Comparison of ENCODE assay signal across 1 cellular context in the genomic region with DNA sequence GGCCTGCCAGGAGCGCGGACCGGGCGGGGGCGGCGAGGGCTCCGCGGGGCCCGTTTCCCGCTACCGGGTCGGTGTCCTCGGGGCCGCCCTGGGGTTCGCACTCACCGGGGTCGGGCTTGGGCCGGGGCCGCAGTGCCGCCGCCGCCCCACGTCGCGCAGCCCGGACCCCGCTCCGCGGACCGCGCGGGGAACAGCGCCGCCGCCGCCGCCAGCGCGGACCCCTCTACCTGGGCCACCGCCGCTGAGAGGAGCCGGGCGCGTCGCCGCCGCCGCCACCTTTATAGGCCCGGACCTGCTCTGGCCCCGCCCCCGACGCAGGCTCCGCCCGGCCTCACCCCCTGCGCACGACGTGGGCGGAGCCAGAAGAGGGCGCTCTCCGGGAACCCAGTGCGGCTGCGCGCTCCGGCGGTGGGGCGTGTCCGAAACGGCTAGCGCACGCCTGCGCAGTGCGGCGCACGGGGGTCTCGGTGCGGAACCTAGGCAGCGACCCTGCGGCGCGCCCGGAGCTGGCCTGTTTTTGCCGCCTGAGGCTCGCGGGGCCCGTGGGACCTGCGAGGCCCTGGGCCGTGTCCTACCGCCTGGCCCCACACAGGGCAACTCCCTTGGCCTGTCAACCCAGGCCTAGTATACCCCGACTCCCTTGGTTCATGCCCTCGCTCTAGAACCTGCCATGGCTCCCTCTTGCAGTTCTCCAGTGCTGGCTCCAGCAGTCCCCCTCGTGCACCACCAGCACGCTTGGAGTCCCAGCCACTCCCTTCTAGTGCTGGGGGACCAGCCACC.
TF ChIP-seq lines count a peak whose summit lies in the region.

Gene MKNK2 (minus strand): TSS at position 254 of the 780 bp plus-strand sequence. CDS start 393 bp downstream, outside the sequence.

TF ChIP-seq in HEK293, 187 proteins besides CTCF, POLR2A, EP300 and RAD21 (continued from another document and continues in another):
- no peak for TF ChIP-seq PATZ1 (tag by site-specific recombination; IDR thresholded peaks at IDR 0.05)
- no peak for TF ChIP-seq ZNF426 (tag by site-specific recombination; IDR thresholded peaks at IDR 0.05)
- TF ChIP-seq, protein P1, sequence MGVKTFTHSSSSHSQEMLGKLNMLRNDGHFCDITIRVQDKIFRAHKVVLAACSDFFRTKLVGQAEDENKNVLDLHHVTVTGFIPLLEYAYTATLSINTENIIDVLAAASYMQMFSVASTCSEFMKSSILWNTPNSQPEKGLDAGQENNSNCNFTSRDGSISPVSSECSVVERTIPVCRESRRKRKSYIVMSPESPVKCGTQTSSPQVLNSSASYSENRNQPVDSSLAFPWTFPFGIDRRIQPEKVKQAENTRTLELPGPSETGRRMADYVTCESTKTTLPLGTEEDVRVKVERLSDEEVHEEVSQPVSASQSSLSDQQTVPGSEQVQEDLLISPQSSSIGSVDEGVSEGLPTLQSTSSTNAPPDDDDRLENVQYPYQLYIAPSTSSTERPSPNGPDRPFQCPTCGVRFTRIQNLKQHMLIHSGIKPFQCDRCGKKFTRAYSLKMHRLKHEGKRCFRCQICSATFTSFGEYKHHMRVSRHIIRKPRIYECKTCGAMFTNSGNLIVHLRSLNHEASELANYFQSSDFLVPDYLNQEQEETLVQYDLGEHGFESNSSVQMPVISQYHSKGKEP (tag by site-specific recombination; IDR thresholded peaks at IDR 0.05), result 0 out of 2 replicates have a peak, but pooled peaks have one; percentile 11
- TF ChIP-seq PRDM2 (tag by site-specific recombination; IDR thresholded peaks at IDR 0.05; ENCODE audit: borderline replicate concordance), result no peak
- no peak for TF ChIP-seq SCRT2 (tag by site-specific recombination; IDR thresholded peaks at IDR 0.05)
- no peak for TF ChIP-seq ZNF521 (tag by site-specific recombination; IDR thresholded peaks at IDR 0.05)
- no peak for TF ChIP-seq ZNF394 (tag by site-specific recombination; IDR thresholded peaks at IDR 0.05; ENCODE audit: borderline replicate concordance)
- TF ChIP-seq ZNF174 (tag by site-specific recombination; IDR thresholded peaks at IDR 0.05), result no peak
- TF ChIP-seq ZFP41 (tag by site-specific recombination; IDR thresholded peaks at IDR 0.05; ENCODE audit: borderline replicate concordance), result no peak
- no peak for TF ChIP-seq ZNF433 (tag by site-specific recombination; IDR thresholded peaks at IDR 0.05; ENCODE audit: low read depth)
- TF ChIP-seq TRIM28 (IDR thresholded peaks at IDR 0.05; ENCODE audit: borderline replicate concordance, low read length), result no peak
- peak; percentile 74 for TF ChIP-seq KLF8 (tag by site-specific recombination; IDR thresholded peaks at IDR 0.05)
- TF ChIP-seq ZNF560 (tag by site-specific recombination; IDR thresholded peaks at IDR 0.05; ENCODE audit: borderline replicate concordance), result no peak
- TF ChIP-seq ZBTB20 (tag by site-specific recombination; IDR thresholded peaks at IDR 0.05), result 0 out of 2 replicates have a peak, but pooled peaks have one; percentile 18
- no peak for TF ChIP-seq ZNF558 (tag by site-specific recombination; IDR thresholded peaks at IDR 0.05)
- 0 out of 2 replicates have a peak, but pooled peaks have one; percentile 16 for TF ChIP-seq INSM2 (tag by site-specific recombination; IDR thresholded peaks at IDR 0.05)
- no peak for TF ChIP-seq ZNF311 (tag by site-specific recombination; IDR thresholded peaks at IDR 0.05; ENCODE audit: borderline replicate concordance)
- no peak for TF ChIP-seq ZBTB1 (tag by site-specific recombination; IDR thresholded peaks at IDR 0.05)
- TF ChIP-seq HOXC10 (CRISPR knock-in tag; IDR thresholded peaks at IDR 0.05), result no peak
- TF ChIP-seq ZSCAN30 (tag by site-specific recombination; IDR thresholded peaks at IDR 0.05), result peak; percentile 84; the same call in 1 of the 2 replicates
- TF ChIP-seq ZNF292 (tag by site-specific recombination; IDR thresholded peaks at IDR 0.05; ENCODE audit: borderline replicate concordance, low read depth), result no peak
- peak; percentile 65 for TF ChIP-seq SP2 (tag by site-specific recombination; IDR thresholded peaks at IDR 0.05)
- 0 out of 2 replicates have a peak, but pooled peaks have one; percentile 35 for TF ChIP-seq ZFP69B (tag by site-specific recombination; IDR thresholded peaks at IDR 0.05)
- no peak for TF ChIP-seq ZNF664 (tag by site-specific recombination; IDR thresholded peaks at IDR 0.05)
- TF ChIP-seq ZNF624 (tag by site-specific recombination; IDR thresholded peaks at IDR 0.05), result no peak
- TF ChIP-seq, protein P2, sequence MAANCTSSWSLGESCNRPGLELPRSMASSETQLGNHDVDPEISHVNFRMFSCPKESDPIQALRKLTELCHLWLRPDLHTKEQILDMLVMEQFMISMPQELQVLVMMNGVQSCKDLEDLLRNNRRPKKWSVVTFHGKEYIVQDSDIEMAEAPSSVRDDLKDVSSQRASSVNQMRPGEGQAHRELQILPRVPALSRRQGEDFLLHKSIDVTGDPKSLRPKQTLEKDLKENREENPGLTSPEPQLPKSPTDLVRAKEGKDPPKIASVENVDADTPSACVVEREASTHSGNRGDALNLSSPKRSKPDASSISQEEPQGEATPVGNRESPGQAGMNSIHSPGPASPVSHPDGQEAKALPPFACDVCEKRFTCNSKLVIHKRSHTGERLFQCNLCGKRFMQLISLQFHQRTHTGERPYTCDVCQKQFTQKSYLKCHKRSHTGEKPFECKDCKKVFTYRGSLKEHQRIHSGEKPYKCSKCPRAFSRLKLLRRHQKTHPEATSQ (tag by site-specific recombination; IDR thresholded peaks at IDR 0.05), result peak; percentile 93; the same call in 1 of the 2 replicates
- no peak for TF ChIP-seq ZNF202 (tag by site-specific recombination; IDR thresholded peaks at IDR 0.05; ENCODE audit: borderline replicate concordance)
- no peak for TF ChIP-seq ZNF155 (tag by site-specific recombination; IDR thresholded peaks at IDR 0.05)
- TF ChIP-seq ZNF221 (tag by site-specific recombination; IDR thresholded peaks at IDR 0.05; ENCODE audit: borderline replicate concordance), result no peak
- no peak for TF ChIP-seq FEZF1 (tag by site-specific recombination; IDR thresholded peaks at IDR 0.05)
- no peak for TF ChIP-seq ZNF473 (tag by site-specific recombination; IDR thresholded peaks at IDR 0.05)
- no peak for TF ChIP-seq ZNF391 (tag by site-specific recombination; IDR thresholded peaks at IDR 0.05; ENCODE audit: borderline replicate concordance, low read depth)
- no peak for TF ChIP-seq IKZF3 (tag by site-specific recombination; IDR thresholded peaks at IDR 0.05)
- no peak for TF ChIP-seq ZNF175 (tag by site-specific recombination; IDR thresholded peaks at IDR 0.05)
- TF ChIP-seq, protein P3, sequence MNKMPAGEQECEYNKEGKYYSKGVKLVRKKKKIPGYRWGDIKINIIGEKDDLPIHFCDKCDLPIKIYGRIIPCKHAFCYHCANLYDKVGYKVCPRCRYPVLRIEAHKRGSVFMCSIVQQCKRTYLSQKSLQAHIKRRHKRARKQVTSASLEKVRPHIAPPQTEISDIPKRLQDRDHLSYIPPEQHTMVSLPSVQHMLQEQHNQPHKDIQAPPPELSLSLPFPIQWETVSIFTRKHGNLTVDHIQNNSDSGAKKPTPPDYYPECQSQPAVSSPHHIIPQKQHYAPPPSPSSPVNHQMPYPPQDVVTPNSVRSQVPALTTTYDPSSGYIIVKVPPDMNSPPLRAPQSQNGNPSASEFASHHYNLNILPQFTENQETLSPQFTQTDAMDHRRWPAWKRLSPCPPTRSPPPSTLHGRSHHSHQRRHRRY (tag by site-specific recombination; IDR thresholded peaks at IDR 0.05), result no peak
- peak; percentile 66 for TF ChIP-seq ZFHX2 (tag by site-specific recombination; conservative IDR thresholded peaks at IDR 0.05)
- TF ChIP-seq ZNF548 (tag by site-specific recombination; IDR thresholded peaks at IDR 0.05), result no peak
- TF ChIP-seq, protein P4, sequence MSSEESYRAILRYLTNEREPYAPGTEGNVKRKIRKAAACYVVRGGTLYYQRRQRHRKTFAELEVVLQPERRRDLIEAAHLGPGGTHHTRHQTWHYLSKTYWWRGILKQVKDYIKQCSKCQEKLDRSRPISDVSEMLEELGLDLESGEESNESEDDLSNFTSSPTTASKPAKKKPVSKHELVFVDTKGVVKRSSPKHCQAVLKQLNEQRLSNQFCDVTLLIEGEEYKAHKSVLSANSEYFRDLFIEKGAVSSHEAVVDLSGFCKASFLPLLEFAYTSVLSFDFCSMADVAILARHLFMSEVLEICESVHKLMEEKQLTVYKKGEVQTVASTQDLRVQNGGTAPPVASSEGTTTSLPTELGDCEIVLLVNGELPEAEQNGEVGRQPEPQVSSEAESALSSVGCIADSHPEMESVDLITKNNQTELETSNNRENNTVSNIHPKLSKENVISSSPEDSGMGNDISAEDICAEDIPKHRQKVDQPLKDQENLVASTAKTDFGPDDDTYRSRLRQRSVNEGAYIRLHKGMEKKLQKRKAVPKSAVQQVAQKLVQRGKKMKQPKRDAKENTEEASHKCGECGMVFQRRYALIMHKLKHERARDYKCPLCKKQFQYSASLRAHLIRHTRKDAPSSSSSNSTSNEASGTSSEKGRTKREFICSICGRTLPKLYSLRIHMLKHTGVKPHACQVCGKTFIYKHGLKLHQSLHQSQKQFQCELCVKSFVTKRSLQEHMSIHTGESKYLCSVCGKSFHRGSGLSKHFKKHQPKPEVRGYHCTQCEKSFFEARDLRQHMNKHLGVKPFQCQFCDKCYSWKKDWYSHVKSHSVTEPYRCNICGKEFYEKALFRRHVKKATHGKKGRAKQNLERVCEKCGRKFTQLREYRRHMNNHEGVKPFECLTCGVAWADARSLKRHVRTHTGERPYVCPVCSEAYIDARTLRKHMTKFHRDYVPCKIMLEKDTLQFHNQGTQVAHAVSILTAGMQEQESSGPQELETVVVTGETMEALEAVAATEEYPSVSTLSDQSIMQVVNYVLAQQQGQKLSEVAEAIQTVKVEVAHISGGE (tag by site-specific recombination; conservative IDR thresholded peaks at IDR 0.05; ENCODE audit: low read depth), result 0 out of 2 replicates have a peak, but pooled peaks have one; percentile 12
- TF ChIP-seq ZNF404 (tag by site-specific recombination; IDR thresholded peaks at IDR 0.05), result no peak
- TF ChIP-seq ZIC2 (tag by site-specific recombination; IDR thresholded peaks at IDR 0.05), result no peak
